8 cellular contexts compared by ENCODE assay signal in genomic region chr15:31393441-31394091, GRCh38.
DNase-seq lines count a peak whose midpoint lies in the region; ATAC-seq and TF ChIP-seq lines count a peak whose summit lies in the region.

No MANE protein-coding gene starts in this region.

- dilution Hi-C loops in mammary epithelial cell (cut with HindIII; ENCODE audit: low sequenced_read_pairs), result no loop called here

- no peaks in the 10 kb centered on the region for H3K79me2 ChIP-seq in mammary epithelial cell (ENCODE audit: insufficient read depth, low read length)

- H3K9me3 ChIP-seq in mammary epithelial cell (replicated peaks; ENCODE audit: insufficient read depth, low read length), result no peaks in the 10 kb centered on the region

- intact Hi-C loops in MCF 10A (cut with micrococcal nuclease) (no loop called here), mammary epithelial cell (cut with micrococcal nuclease) (loop anchor here (5.0 kb wide), 1 partner anchor 66 kb away; the partner anchor contains the start of gene KLF13)

- H2AFZ ChIP-seq in mammary epithelial cell (ENCODE audit: low read depth, low read length), result no peak overlapping the region

- peaks cover 29% of the 10 kb centered on the region for H3K4me1 ChIP-seq in mammary epithelial cell (ENCODE audit: insufficient read depth, low read length)

- no peak overlapping the region for H3K4me3 ChIP-seq in mammary epithelial cell (replicated peaks in 1 of 3; ENCODE audit: insufficient read depth in 1 of 3, low read depth in 2 of 3, low read length in 3 of 3)

- no peak overlapping the region for H3K27ac ChIP-seq in mammary epithelial cell (ENCODE audit: insufficient read depth, low read depth, low read length)

- H3K36me3 Mint-ChIP-seq in MCF 10A (ENCODE audit: insufficient read depth, unreplicated experiment), result no peaks in the 10 kb centered on the region
- peaks cover 16% of the 10 kb centered on the region for H3K36me3 Mint-ChIP-seq in activated CD4-positive, alpha-beta memory T cell treated with anti-CD3 and anti-CD28 coated beads, Interleukin-2, amount 10 ng/mL, durations not matched to agents 7 days and 5 days (ENCODE audit: low read depth)
- peaks cover 0 to 5% (median 4%) of the 10 kb centered on the region in 3 donors for H3K36me3 Mint-ChIP-seq in immature natural killer cell
- H3K36me3 Mint-ChIP-seq in type B pancreatic cell, result peaks cover 3% of the 10 kb centered on the region

- peak overlapping the region; percentile 49 for H3K27ac Mint-ChIP-seq in MCF 10A (ENCODE audit: low read depth, unreplicated experiment)
- no peak overlapping the region for H3K27ac Mint-ChIP-seq in activated CD4-positive, alpha-beta memory T cell treated with anti-CD3 and anti-CD28 coated beads, Interleukin-2, amount 10 ng/mL, durations not matched to agents 7 days and 5 days
- peak overlapping the region; percentile 89 to 100 (median 94) for H3K27ac Mint-ChIP-seq in immature natural killer cell
- no peak overlapping the region for H3K27ac Mint-ChIP-seq in type B pancreatic cell

- H3K4me3 Mint-ChIP-seq in MCF 10A (ENCODE audit: unreplicated experiment), result peak overlapping the region; percentile 76
- peak overlapping the region; percentile 88 for H3K4me3 Mint-ChIP-seq in activated CD4-positive, alpha-beta memory T cell treated with anti-CD3 and anti-CD28 coated beads, Interleukin-2, amount 10 ng/mL, durations not matched to agents 7 days and 5 days
- H3K4me3 Mint-ChIP-seq in immature natural killer cell, result peak overlapping the region; percentile 94 to 99 (median 97)
- H3K4me3 Mint-ChIP-seq in type B pancreatic cell, result peak overlapping the region; percentile 76

- in situ Hi-C loops in mammary epithelial cell (cut with MboI; ENCODE audit: low sequenced_read_pairs in 2 of 2), result no loop called here

- no peak overlapping the region for H3K4me2 ChIP-seq in mammary epithelial cell (ENCODE audit: insufficient read depth, low read depth, low read length)

- DNase-seq in MCF 10A (ENCODE audit: unreplicated experiment), result no peak
- no peak for DNase-seq in mammary epithelial cell
- no peak for DNase-seq in activated CD4-positive, alpha-beta memory T cell treated with anti-CD3 and anti-CD28 coated beads, Interleukin-2, amount 10 ng/mL, durations not matched to agents 7 days and 5 days
- no peak for DNase-seq in immature natural killer cell
- DNase-seq in type B pancreatic cell (ENCODE audit: extremely low spot score, unreplicated experiment), result no peak
- DNase-seq in NCI-H1436 (lab: John Stamatoyannopoulos, UW), result no peak
- DNase-seq in omental fat pad (ENCODE audit: low spot score), result no peak
- no peak for DNase-seq in iPS-NIHi11 (ENCODE audit: low spot score)

- H3K27me3 Mint-ChIP-seq in MCF 10A (ENCODE audit: insufficient read depth, unreplicated experiment) (no peaks in the 10 kb centered on the region), immature natural killer cell (ENCODE audit: low read depth in 3 of 3) (peaks cover 5 to 14% (median 11%) of the 10 kb centered on the region in 3 donors), type B pancreatic cell (peaks cover 35% of the 10 kb centered on the region)
- H3K27me3 Mint-ChIP-seq in activated CD4-positive, alpha-beta memory T cell treated with anti-CD3 and anti-CD28 coated beads, Interleukin-2, amount 10 ng/mL, durations not matched to agents 7 days and 5 days, result no peaks in the 10 kb centered on the region

- no peak for ATAC-seq in omental fat pad (ENCODE audit: low FRiP score)

- no peak overlapping the region for H3K9ac ChIP-seq in mammary epithelial cell (ENCODE audit: insufficient read depth, low read length)

- H4K20me1 ChIP-seq in mammary epithelial cell (ENCODE audit: insufficient read depth, low read length), result no peaks in the 10 kb centered on the region

- BruUV-seq in MCF 10A (replicated peaks; lab: Mats Ljungman, UMichigan), result no TSS peak
- BruUV-seq in mammary epithelial cell (replicated peaks; lab: Mats Ljungman, UMichigan), result no TSS peak

- TF ChIP-seq CTCF in MCF 10A (IDR thresholded peaks at IDR 0.05; ENCODE audit: unreplicated experiment) (no peak), mammary epithelial cell (conservative IDR thresholded peaks at IDR 0.05 in 1 of 2, IDR thresholded peaks at IDR 0.05 in 1 of 2; ENCODE audit: extremely low read depth in 1 of 2, insufficient read depth in 1 of 2, low read depth in 1 of 2, low read length in 2 of 2) (no peak), type B pancreatic cell (conservative IDR thresholded peaks at IDR 0.05) (no peak), omental fat pad (IDR thresholded peaks at IDR 0.05) (no peak)

- H3K4me1 Mint-ChIP-seq in MCF 10A (ENCODE audit: insufficient read depth, unreplicated experiment) (peaks cover 38% of the 10 kb centered on the region), immature natural killer cell (peaks cover 61 to 73% of the 10 kb centered on the region in 2 donors), type B pancreatic cell (ENCODE audit: unreplicated experiment) (no peaks in the 10 kb centered on the region)
- peaks cover 47% of the 10 kb centered on the region for H3K4me1 Mint-ChIP-seq in activated CD4-positive, alpha-beta memory T cell treated with anti-CD3 and anti-CD28 coated beads, Interleukin-2, amount 10 ng/mL, durations not matched to agents 7 days and 5 days

- no peaks in the 10 kb centered on the region for H3K36me3 ChIP-seq in mammary epithelial cell (ENCODE audit: insufficient read depth, low read length)

- H3K27me3 ChIP-seq in mammary epithelial cell (ENCODE audit: insufficient read depth, low read length), result no peaks in the 10 kb centered on the region

- 100% methylated on average over 2 of the region's 21 CpGs for WGBS in mammary epithelial cell (ENCODE audit: low coverage, missing lambda C conversion rate)

- H3K9me3 Mint-ChIP-seq in MCF 10A (ENCODE audit: unreplicated experiment) (peaks cover 6% of the 10 kb centered on the region), immature natural killer cell (no peaks in the 10 kb centered on the region), type B pancreatic cell (peaks cover 12% of the 10 kb centered on the region)
- peaks cover 5% of the 10 kb centered on the region for H3K9me3 Mint-ChIP-seq in activated CD4-positive, alpha-beta memory T cell treated with anti-CD3 and anti-CD28 coated beads, Interleukin-2, amount 10 ng/mL, durations not matched to agents 7 days and 5 days

- POLR2A ChIA-PET in MCF 10A (lab: Yijun Ruan, JAX), result no interaction called here
- POLR2A ChIA-PET in activated CD4-positive, alpha-beta memory T cell treated with anti-CD3 and anti-CD28 coated beads, Interleukin-2, amount 10 ng/mL, durations not matched to agents 7 days and 5 days (lab: Charles Lee), result interaction anchor here (0.6 to 2.3 kb wide), 2 partner anchors 41 to 51 kb away, joined by 3 to 56 read pairs; no protein-coding TSS in a partner anchor

- CTCF ChIA-PET in MCF 10A (lab: Yijun Ruan, JAX), result no interaction called here
- CTCF ChIA-PET in mammary epithelial cell (lab: Charles Lee; ENCODE audit: low non-redundant PET), result no interaction called here
- CTCF ChIA-PET in activated CD4-positive, alpha-beta memory T cell treated with anti-CD3 and anti-CD28 coated beads, Interleukin-2, amount 10 ng/mL, durations not matched to agents 7 days and 5 days (lab: Charles Lee), result interaction anchor here (1.9 kb wide), 1 partner anchor 95 kb away, joined by 5 read pairs; no protein-coding TSS in a partner anchor

Comparison
In these comparisons a context has a peak if more than half of its experiments do, and no peak if none do; other contexts are left out.
1. H3K27ac Mint-ChIP-seq: peak in MCF 10A (single experiment) and immature natural killer cell (6 of 6); none in activated CD4-positive, alpha-beta memory T cell treated with anti-CD3 and anti-CD28 coated beads, Interleukin-2, amount 10 ng/mL, durations not matched to agents 7 days and 5 days (single experiment) and type B pancreatic cell (single experiment).
2. Peak in every context shown above with its lines, with median percentiles within 50 percentile points of each other: H3K4me3 Mint-ChIP-seq.